10 cellular contexts compared by ENCODE assay signal in genomic region chr7:6728893-6729491, GRCh38. TPM values are rescaled to one million over a fixed set of nuclear protein-coding genes. Genes with fewer than 3 reads are reported as not detected.
DNase-seq lines count a peak whose midpoint lies in the region; ATAC-seq and TF ChIP-seq lines count a peak whose summit lies in the region.
"Not testable (repeated sequence)": the region's sequence is repeated elsewhere in the genome, so short reads cannot be mapped to it uniquely, and the experiment has no call there.
"Had no signal": no experiment of that assay in that cellular context is flagged by ENCODE, and none has a peak within 500 bp of the region (broad histone marks: within the 10 kb centered on the region; RNA-seq: fewer than 3 reads in every experiment).

No MANE protein-coding gene starts in this region.

- TF ChIP-seq CTCF in DOHH2 (IDR thresholded peaks at IDR 0.05; ENCODE audit: low read depth, low read length, poor library complexity, severe bottlenecking); NB4 (IDR thresholded peaks at IDR 0.05; ENCODE audit: low read depth, low read length); MCF 10A (IDR thresholded peaks at IDR 0.05; ENCODE audit: unreplicated experiment); fibroblast of the aortic adventitia (IDR thresholded peaks at IDR 0.05; ENCODE audit: insufficient read depth, low read length); lower lobe of right lung (IDR thresholded peaks at IDR 0.05); transverse colon (IDR thresholded peaks at IDR 0.05): not testable (repeated sequence)

- not testable (repeated sequence) for TF ChIP-seq POLR2A in NB4 (IDR thresholded peaks at IDR 0.05; ENCODE audit: extremely low read depth, insufficient read length); transverse colon (IDR thresholded peaks at IDR 0.05)

- not testable (repeated sequence) for TF ChIP-seq EP300 in transverse colon (IDR thresholded peaks at IDR 0.05; ENCODE audit: low read depth)

- TSS peak; percentile 91 for BruUV-seq in MCF 10A (replicated peaks; lab: Mats Ljungman, UMichigan)

- H3K4me1 Mint-ChIP-seq in activated CD4-positive, alpha-beta memory T cell treated with anti-CD3 and anti-CD28 coated beads, Interleukin-2, amount 10 ng/mL, durations not matched to agents 7 days and 5 days, result peaks cover 27% of the 10 kb centered on the region
- peaks cover 10% of the 10 kb centered on the region for H3K4me1 Mint-ChIP-seq in MCF 10A (ENCODE audit: insufficient read depth, unreplicated experiment)

- WGBS in trophoblast cell (ENCODE audit: extremely low coverage, insufficient coverage, insufficient read length), result no CpG with 5 or more reads among the region's 29 CpGs
- 76 to 80% methylated on average over 9 to 29 of the region's 29 CpGs for WGBS in transverse colon (ENCODE audit: low coverage in 1 of 2), 2 donors

- H3K4me3 ChIP-seq in DOHH2 (ENCODE audit: low read length) (peak overlapping the region; percentile 88), NB4 (ENCODE audit: low read depth, low read length) (peak overlapping the region; percentile 81), fibroblast of the aortic adventitia (ENCODE audit: low read depth, low read length) (peak overlapping the region; percentile 87), lower lobe of right lung (peak overlapping the region; percentile 94), trophoblast cell (ENCODE audit: low read depth, low read length) (peak overlapping the region; percentile 60), transverse colon (peak overlapping the region; percentile 13 to 98 (median 76))

- H3K79me2 ChIP-seq in DOHH2 (ENCODE audit: control insufficient read depth, low read length), result peaks cover 38% of the 10 kb centered on the region
- not testable (repeated sequence) for H3K79me2 ChIP-seq in trophoblast cell (ENCODE audit: control insufficient read depth, insufficient read depth, low read length, poor library complexity)

- peak overlapping the region; percentile 22 for H4K91ac ChIP-seq in trophoblast cell (ENCODE audit: low read depth, low read length)

- not testable (repeated sequence) for H2BK12ac ChIP-seq in trophoblast cell (ENCODE audit: low read length)

- not testable (repeated sequence) for H2BK5ac ChIP-seq in trophoblast cell (ENCODE audit: low read depth, low read length, poor library complexity)

- H3K4me3 Mint-ChIP-seq in activated CD4-positive, alpha-beta memory T cell treated with anti-CD3 and anti-CD28 coated beads, Interleukin-2, amount 10 ng/mL, durations not matched to agents 7 days and 5 days, result peak overlapping the region; percentile 86
- peak overlapping the region; percentile 85 for H3K4me3 Mint-ChIP-seq in MCF 10A (ENCODE audit: unreplicated experiment)

- H3K27ac ChIP-seq in DOHH2 (ENCODE audit: low read depth, low read length); trophoblast cell (ENCODE audit: low read depth, low read length): not testable (repeated sequence)
- H3K27ac ChIP-seq in lower lobe of right lung (peak overlapping the region; percentile 82), transverse colon (peak overlapping the region; percentile 84 to 91 (median 88))

- peaks cover 37% of the 10 kb centered on the region for H3K36me3 Mint-ChIP-seq in activated CD4-positive, alpha-beta memory T cell treated with anti-CD3 and anti-CD28 coated beads, Interleukin-2, amount 10 ng/mL, durations not matched to agents 7 days and 5 days (ENCODE audit: low read depth)
- peaks cover 32% of the 10 kb centered on the region for H3K36me3 Mint-ChIP-seq in MCF 10A (ENCODE audit: insufficient read depth, unreplicated experiment)

- H3K9me2 ChIP-seq in DOHH2 (replicated peaks; ENCODE audit: control insufficient read depth, low read length), result not testable (repeated sequence)

- peak overlapping the region; percentile 98 for H4K8ac ChIP-seq in trophoblast cell (ENCODE audit: low read depth, low read length)

- H3K27me3 ChIP-seq in DOHH2 (ENCODE audit: control insufficient read depth, low read length); lower lobe of right lung (ENCODE audit: low read depth); trophoblast cell (ENCODE audit: insufficient read depth, low read length); transverse colon: not testable (repeated sequence)

- H3F3A ChIP-seq in DOHH2 (ENCODE audit: control insufficient read depth, insufficient read depth), result not testable (repeated sequence)

- H2AK5ac ChIP-seq in trophoblast cell (ENCODE audit: low read length), result not testable (repeated sequence)

- CTCF ChIA-PET in activated CD4-positive, alpha-beta memory T cell treated with anti-CD3 and anti-CD28 coated beads, Interleukin-2, amount 10 ng/mL, durations not matched to agents 7 days and 5 days (lab: Charles Lee), result interaction anchor here (1.0 kb wide), 1 partner anchor 213 kb away, joined by 3 read pairs; no protein-coding TSS in a partner anchor
- CTCF ChIA-PET in MCF 10A (lab: Yijun Ruan, JAX), result interaction anchor here (0.6 kb wide), 1 partner anchor 789 kb away, joined by 3 read pairs; no protein-coding TSS in a partner anchor

- H3K4me2 ChIP-seq in DOHH2 (ENCODE audit: low read length) (peak overlapping the region; percentile 71), trophoblast cell (ENCODE audit: low read length) (peak overlapping the region; percentile 81)

- not testable (repeated sequence) for H3K23ac ChIP-seq in trophoblast cell (ENCODE audit: low read length)

- DNase-seq in NB4 (ENCODE audit: low read depth); activated CD4-positive, alpha-beta memory T cell treated with anti-CD3 and anti-CD28 coated beads, Interleukin-2, amount 10 ng/mL, durations not matched to agents 7 days and 5 days; MCF 10A (ENCODE audit: unreplicated experiment); fibroblast of the aortic adventitia (ENCODE audit: low read depth); lower lobe of right lung; trophoblast cell; transverse colon: not testable (repeated sequence)

- H3K9me3 Mint-ChIP-seq in activated CD4-positive, alpha-beta memory T cell treated with anti-CD3 and anti-CD28 coated beads, Interleukin-2, amount 10 ng/mL, durations not matched to agents 7 days and 5 days; MCF 10A (ENCODE audit: unreplicated experiment): not testable (repeated sequence)

- peak overlapping the region; percentile 2 for H3K14ac ChIP-seq in trophoblast cell (ENCODE audit: low read length)

- H4K20me1 ChIP-seq in DOHH2 (ENCODE audit: control insufficient read depth, insufficient read depth, low read depth, low read length), result not testable (repeated sequence)

- H2AFZ ChIP-seq in trophoblast cell (ENCODE audit: insufficient read depth, low read length, poor library complexity), result peak overlapping the region; percentile 87

- H3K4me1 ChIP-seq in DOHH2 (ENCODE audit: control insufficient read depth, low read length) (peaks cover 36% of the 10 kb centered on the region), transverse colon (peaks cover 3 to 16% (median 10%) of the 10 kb centered on the region in 4 donors)
- not testable (repeated sequence) for H3K4me1 ChIP-seq in lower lobe of right lung; trophoblast cell (ENCODE audit: control insufficient read depth in 1 of 2, insufficient read depth in 2 of 2, low read length in 2 of 2)

- in situ Hi-C loops in transverse colon (cut with MboI; ENCODE audit: low pct_ligation_motif_present in 1 of 4, low pct_unique_long_range_greater_than_20kb in 1 of 4, low sequenced_read_pairs in 3 of 4), result not testable (repeated sequence)

- not testable (repeated sequence) for H3K9ac ChIP-seq in trophoblast cell (ENCODE audit: low read length)

- ATAC-seq in lower lobe of right lung, result not testable (repeated sequence)

- H4K12ac ChIP-seq in trophoblast cell (ENCODE audit: low read depth, low read length), result peak overlapping the region; percentile 22

- H3K4ac ChIP-seq in trophoblast cell (ENCODE audit: low read depth, low read length), result not testable (repeated sequence)

- H3K27me3 Mint-ChIP-seq in activated CD4-positive, alpha-beta memory T cell treated with anti-CD3 and anti-CD28 coated beads, Interleukin-2, amount 10 ng/mL, durations not matched to agents 7 days and 5 days; MCF 10A (ENCODE audit: insufficient read depth, unreplicated experiment): not testable (repeated sequence)

- H3K9me3 ChIP-seq in DOHH2 (ENCODE audit: control insufficient read depth, insufficient read depth, low read length); lower lobe of right lung; trophoblast cell (ENCODE audit: insufficient read depth, low read depth, low read length); transverse colon: not testable (repeated sequence)

- H3K18ac ChIP-seq in trophoblast cell (ENCODE audit: low read length), result not testable (repeated sequence)

- not testable (repeated sequence) for H2BK120ac ChIP-seq in trophoblast cell (ENCODE audit: insufficient read depth, low read length, poor library complexity)

- H3K36me3 ChIP-seq in DOHH2 (ENCODE audit: control insufficient read depth, low read length), result peaks cover 35% of the 10 kb centered on the region
- peaks cover 20% of the 10 kb centered on the region for H3K36me3 ChIP-seq in lower lobe of right lung
- H3K36me3 ChIP-seq in trophoblast cell (ENCODE audit: control insufficient read depth in 1 of 2, insufficient read depth in 2 of 2, low read length in 2 of 2), result peaks cover 9 to 12% of the 10 kb centered on the region in 2 experiments
- H3K36me3 ChIP-seq in transverse colon, result not testable (repeated sequence)

- not testable (repeated sequence) for H3K79me1 ChIP-seq in trophoblast cell (ENCODE audit: low read length)

- intact Hi-C loops in MCF 10A (cut with micrococcal nuclease), result loop anchor here (2.0 kb wide), 1 partner anchor 22 kb away; the partner anchor contains the start of gene ZNF12
- intact Hi-C loops in lower lobe of right lung (cut with DNase I); transverse colon (cut with DNase I; ENCODE audit: low total_unique reads): not testable (repeated sequence)

- POLR2A ChIA-PET in activated CD4-positive, alpha-beta memory T cell treated with anti-CD3 and anti-CD28 coated beads, Interleukin-2, amount 10 ng/mL, durations not matched to agents 7 days and 5 days (lab: Charles Lee), result interaction anchor here (1.0 kb wide), 1 partner anchor 1954 kb away, joined by 3 read pairs; the partner anchor contains the start of gene AP5Z1
- POLR2A ChIA-PET in MCF 10A (lab: Yijun Ruan, JAX), result interaction anchor here (1.0 to 1.5 kb wide), 3 partner anchors 9 to 139 kb away, joined by 3 to 9 read pairs (median 6); partner anchors contain the start of genes INTS15 and ZNF12

- peak overlapping the region; percentile 80 for H3K27ac Mint-ChIP-seq in activated CD4-positive, alpha-beta memory T cell treated with anti-CD3 and anti-CD28 coated beads, Interleukin-2, amount 10 ng/mL, durations not matched to agents 7 days and 5 days
- peak overlapping the region; percentile 95 for H3K27ac Mint-ChIP-seq in MCF 10A (ENCODE audit: low read depth, unreplicated experiment)

RNA-seq across cellular contexts. Expression of gene ZNF12, which starts 22.2 kb away (rescaled TPM):
- total RNA-seq in activated CD4-positive, alpha-beta memory T cell treated with anti-CD3 and anti-CD28 coated beads, Interleukin-2, amount 10 ng/mL, durations not matched to agents 7 days and 5 days, result 10 to 100 TPM; 21.0 to 23.9 TPM
- total RNA-seq in MCF 10A (2022), result 22.1 and 22.4 TPM in 2 replicates
- 16.9 and 36.9 TPM in 2 replicates for total RNA-seq in fibroblast of the aortic adventitia (ENCODE audit: low replicate concordance)
- total RNA-seq in lower lobe of right lung, result 23.4 TPM
- 8.8 and 9.5 TPM in 2 replicates for polyA plus RNA-seq in trophoblast cell (2013)
- 100 to 1,000 TPM in 1 of 4 donors, 10 to 100 TPM in 3; 17.5 to 171 (median 33.8) TPM for total RNA-seq in transverse colon

RNA-seq across cellular contexts. Expression of gene RSPH10B2, which starts 24.9 kb away (rescaled TPM):
- under 1 TPM in 1 of 2 experiments, not detected in 1; 0.43 TPM for total RNA-seq in activated CD4-positive, alpha-beta memory T cell treated with anti-CD3 and anti-CD28 coated beads, Interleukin-2, amount 10 ng/mL, durations not matched to agents 7 days and 5 days
- total RNA-seq in MCF 10A (2022) (not detected in 2 replicates), fibroblast of the aortic adventitia (ENCODE audit: low replicate concordance) (not detected in 2 replicates), lower lobe of right lung (4.8 TPM), transverse colon (under 1 TPM in 1 of 4 donors, not detected in 3; 0.68 TPM)
- 0.08 and 0.10 TPM in 2 replicates for polyA plus RNA-seq in trophoblast cell (2013)
- total RNA-seq: HT1080, subcutaneous adipose tissue had no signal
